Comparison of ENCODE assay signal across 1 cellular context in the genomic region with DNA sequence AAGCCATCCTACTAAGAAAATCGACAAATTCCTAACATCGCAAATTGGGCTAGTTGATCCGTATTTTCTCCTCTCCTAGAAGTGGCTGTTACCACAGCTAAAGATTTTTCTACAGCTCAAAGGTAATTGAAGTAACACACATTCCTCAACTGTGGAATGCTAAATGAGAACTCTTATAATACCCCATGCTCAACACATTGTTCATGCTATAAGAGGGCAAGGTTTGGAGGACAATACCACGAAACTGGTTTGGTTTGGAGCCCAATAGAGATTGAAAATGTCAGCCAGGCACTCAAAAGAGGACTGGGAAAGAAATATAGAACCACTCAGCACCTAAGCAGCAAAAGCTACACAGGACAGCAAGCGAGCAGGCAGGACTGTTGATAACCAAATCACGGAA.
TF ChIP-seq lines count a peak whose summit lies in the region.

No MANE protein-coding gene starts in this region.

TF ChIP-seq in HepG2, 621 proteins besides CTCF, POLR2A, EP300 and RAD21:
- TF ChIP-seq, protein P1, sequence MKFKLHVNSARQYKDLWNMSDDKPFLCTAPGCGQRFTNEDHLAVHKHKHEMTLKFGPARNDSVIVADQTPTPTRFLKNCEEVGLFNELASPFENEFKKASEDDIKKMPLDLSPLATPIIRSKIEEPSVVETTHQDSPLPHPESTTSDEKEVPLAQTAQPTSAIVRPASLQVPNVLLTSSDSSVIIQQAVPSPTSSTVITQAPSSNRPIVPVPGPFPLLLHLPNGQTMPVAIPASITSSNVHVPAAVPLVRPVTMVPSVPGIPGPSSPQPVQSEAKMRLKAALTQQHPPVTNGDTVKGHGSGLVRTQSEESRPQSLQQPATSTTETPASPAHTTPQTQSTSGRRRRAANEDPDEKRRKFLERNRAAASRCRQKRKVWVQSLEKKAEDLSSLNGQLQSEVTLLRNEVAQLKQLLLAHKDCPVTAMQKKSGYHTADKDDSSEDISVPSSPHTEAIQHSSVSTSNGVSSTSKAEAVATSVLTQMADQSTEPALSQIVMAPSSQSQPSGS (CRISPR knock-in tag; IDR thresholded peaks at IDR 0.05) = no peak
- no peak for TF ChIP-seq BRCA1 (CRISPR knock-in tag; IDR thresholded peaks at IDR 0.05)
- no peak for TF ChIP-seq ZBTB26 (CRISPR knock-in tag; IDR thresholded peaks at IDR 0.05; ENCODE audit: borderline replicate concordance)
- TF ChIP-seq ZNF747 (CRISPR knock-in tag; IDR thresholded peaks at IDR 0.05; ENCODE audit: borderline replicate concordance) = no peak
- TF ChIP-seq POLR2G (IDR thresholded peaks at IDR 0.05; ENCODE audit: low read depth, low read length) = 0 out of 2 replicates have a peak, but pooled peaks have one; percentile 7
